10 cellular contexts compared by ENCODE assay signal in the genomic region with DNA sequence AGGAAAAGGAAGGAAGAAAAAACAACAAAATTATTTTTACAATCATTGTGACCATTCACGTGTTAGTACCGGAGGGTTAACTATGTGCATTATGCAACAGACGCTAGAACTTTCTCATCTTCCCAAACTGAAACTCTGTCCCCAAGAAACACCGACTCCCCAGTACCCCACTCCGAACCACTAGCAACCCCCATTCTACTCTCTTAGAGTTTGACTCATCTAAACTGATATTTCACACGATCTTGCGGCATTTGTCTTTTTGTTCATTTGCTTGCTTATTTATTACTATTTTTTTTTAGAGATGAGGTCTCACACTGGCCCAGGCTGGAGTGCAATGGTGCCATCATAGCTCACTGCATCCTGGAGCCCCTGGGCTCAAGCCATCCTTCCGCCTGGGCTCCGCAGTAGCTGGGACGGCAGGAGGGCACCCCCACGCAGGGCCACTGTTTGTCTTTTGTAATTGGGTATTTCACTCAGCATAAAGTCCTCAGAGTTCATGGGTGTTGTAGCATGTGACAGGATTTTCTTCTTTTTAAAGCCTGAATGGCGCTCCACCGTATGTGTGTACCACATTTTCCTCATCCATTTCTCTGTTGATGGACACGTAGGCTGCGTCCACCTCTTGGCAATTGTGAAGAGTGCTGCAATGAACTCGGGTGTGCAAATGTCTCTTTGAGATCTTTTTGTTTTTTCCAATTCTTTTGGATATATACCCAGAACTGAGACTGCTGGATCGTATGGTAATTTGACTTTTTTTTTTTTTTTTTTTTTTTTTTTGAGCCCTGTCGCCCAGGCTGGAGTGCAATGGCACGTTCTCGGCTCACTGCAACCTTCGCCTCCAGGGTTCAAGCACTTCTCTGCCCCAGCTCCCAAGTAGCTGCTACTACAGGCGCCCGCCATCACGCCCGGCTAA. TPM values are rescaled to one million over a fixed set of nuclear protein-coding genes. Genes with fewer than 3 reads are reported as not detected.
DNase-seq lines count a peak whose midpoint lies in the region; ATAC-seq and TF ChIP-seq lines count a peak whose summit lies in the region.
"Had no signal": no experiment of that assay in that cellular context is flagged by ENCODE, and none has a peak within 500 bp of the region (broad histone marks: within the 10 kb centered on the region; RNA-seq: fewer than 3 reads in every experiment).

No MANE protein-coding gene starts in this region.

- H3K9me2 ChIP-seq in PC-3 (replicated peaks; ENCODE audit: low read length): no peaks in the 10 kb centered on the region

- H3K9me3 ChIP-seq in PC-3 (ENCODE audit: low read length) (no peaks in the 10 kb centered on the region), endodermal cell (ENCODE audit: control insufficient read depth, low read length) (no peaks in the 10 kb centered on the region)

- H3K4me3 Mint-ChIP-seq in endodermal cell: peak overlapping the region; percentile 36

- H4K20me1 ChIP-seq in PC-3 (ENCODE audit: low read length): no peaks in the 10 kb centered on the region

- no peaks in the 10 kb centered on the region for H3F3A ChIP-seq in PC-3 (ENCODE audit: low read length, unreplicated experiment)

- peak overlapping the region; percentile 88 for H3K4me2 ChIP-seq in PC-3 (ENCODE audit: low read length)

- ATAC-seq in GM18511 (IDR thresholded peaks at IDR 0.05; ENCODE audit: unreplicated experiment) (peak; percentile 16), PC-3 (no peak), GM21526 (IDR thresholded peaks at IDR 0.05; ENCODE audit: low FRiP score, unreplicated experiment) (no peak), GM19035 (IDR thresholded peaks at IDR 0.05; ENCODE audit: unreplicated experiment) (no peak)

- intact Hi-C loops in PC-3 (cut with micrococcal nuclease): no loop called here

- WGBS in endodermal cell (ENCODE audit: insufficient coverage in 1 of 2, insufficient read length in 1 of 2), 2 experiments: 7 to 19% methylated on average over 8 to 25 of the region's 25 CpGs

- no peaks in the 10 kb centered on the region for H3K79me2 ChIP-seq in PC-3 (ENCODE audit: low read length)

- peaks cover 6% of the 10 kb centered on the region for H3K36me3 Mint-ChIP-seq in endodermal cell (ENCODE audit: low read depth)

- CTCF ChIA-PET in PC-3 (lab: Charles Lee): no interaction called here

- TF ChIP-seq CTCF in PC-3 (conservative IDR thresholded peaks at IDR 0.05; ENCODE audit: low read depth, low read length) (no peak), endodermal cell (conservative IDR thresholded peaks at IDR 0.05) (no peak)

- POLR2A ChIA-PET in PC-3 (lab: Charles Lee; ENCODE audit: unreplicated experiment): no interaction called here

- H3K4me1 ChIP-seq in PC-3 (ENCODE audit: insufficient read depth, low read length) (no peaks in the 10 kb centered on the region), endodermal cell (ENCODE audit: control insufficient read depth, insufficient read depth, low read length) (no peaks in the 10 kb centered on the region), rectal smooth muscle tissue (ENCODE audit: control insufficient read depth, insufficient read depth, low read length) (no peaks in the 10 kb centered on the region)

- no peaks in the 10 kb centered on the region for H3K36me3 ChIP-seq in PC-3 (ENCODE audit: low read depth, low read length)
- H3K36me3 ChIP-seq in endodermal cell (ENCODE audit: control insufficient read depth, insufficient read depth, low read length): no peaks in the 10 kb centered on the region
- no peaks in the 10 kb centered on the region for H3K36me3 ChIP-seq in rectal smooth muscle tissue (ENCODE audit: control insufficient read depth, insufficient read depth, low read length)

- H3K27ac ChIP-seq in PC-3 (ENCODE audit: low read length) (no peak overlapping the region), endodermal cell (ENCODE audit: low read depth, low read length) (no peak overlapping the region), rectal smooth muscle tissue (ENCODE audit: low read depth, low read length) (no peak overlapping the region)

- H3K4me3 ChIP-seq in PC-3 (ENCODE audit: low read length) (peak overlapping the region; percentile 50), endodermal cell (ENCODE audit: low read length) (no peak overlapping the region), rectal smooth muscle tissue (ENCODE audit: low read length) (peak overlapping the region; percentile 6)

- H3K27ac Mint-ChIP-seq in endodermal cell: no peak overlapping the region

- BruUV-seq in PC-3 (replicated peaks; lab: Mats Ljungman, UMichigan): no TSS peak

- H3K9me3 Mint-ChIP-seq in endodermal cell: no peaks in the 10 kb centered on the region

- H3K27me3 Mint-ChIP-seq in endodermal cell (ENCODE audit: insufficient read depth): peaks cover 93% of the 10 kb centered on the region

- peaks cover 19% of the 10 kb centered on the region for H3K4me1 Mint-ChIP-seq in endodermal cell

- no peak for DNase-seq in PC-3
- peak; percentile 56 for DNase-seq in endodermal cell
- DNase-seq in ureter (ENCODE audit: low spot score): no peak
- DNase-seq in kidney tubule cell (ENCODE audit: low spot score): no peak
- DNase-seq: foreskin melanocyte, NCI-H524 treated with DMSO at 0.1 percent for 48 hours had no signal

- H3K27me3 ChIP-seq in PC-3 (ENCODE audit: low read length) (peaks cover 31% of the 10 kb centered on the region), endodermal cell (ENCODE audit: control insufficient read depth, insufficient read depth, low read length, poor library complexity, severe bottlenecking) (peaks cover 99% of the 10 kb centered on the region), rectal smooth muscle tissue (ENCODE audit: control insufficient read depth, insufficient read depth, low read length) (peaks cover 28% of the 10 kb centered on the region)

- H3K9ac ChIP-seq in PC-3 (ENCODE audit: low read length) (no peak overlapping the region), endodermal cell (ENCODE audit: extremely low read depth, low read length, poor library complexity, severe bottlenecking) (no peak overlapping the region), rectal smooth muscle tissue (ENCODE audit: low read length) (no peak overlapping the region)

- no peak overlapping the region for H2AFZ ChIP-seq in PC-3 (ENCODE audit: low read length)

RNA-seq across cellular contexts. Expression of gene MNX1, which starts 9.5 kb away (rescaled TPM):
- total RNA-seq in PC-3 (2014; rRNA removed) (2.6 and 3.7 TPM in 2 replicates), endodermal cell (10 to 100 TPM; 14.5 to 18.7 TPM), ureter (not detected)
- 1.7 TPM for polyA plus RNA-seq in endodermal cell (2013, experiment 1 of 2)
- 2.1 TPM for polyA plus RNA-seq in endodermal cell (2013, experiment 2 of 2)

RNA-seq across cellular contexts. Expression of gene NOM1, which starts 51.5 kb away (rescaled TPM):
- total RNA-seq in PC-3 (2014; rRNA removed) (17.7 and 28.5 TPM in 2 replicates), endodermal cell (10 to 100 TPM; 22.8 to 27.0 TPM), ureter (35.8 TPM)
- polyA plus RNA-seq in endodermal cell (2013, experiment 1 of 2): 16.6 TPM
- 16.3 TPM for polyA plus RNA-seq in endodermal cell (2013, experiment 2 of 2)
